Comparison of ENCODE assay signal across 1 cellular context in the genomic region with DNA sequence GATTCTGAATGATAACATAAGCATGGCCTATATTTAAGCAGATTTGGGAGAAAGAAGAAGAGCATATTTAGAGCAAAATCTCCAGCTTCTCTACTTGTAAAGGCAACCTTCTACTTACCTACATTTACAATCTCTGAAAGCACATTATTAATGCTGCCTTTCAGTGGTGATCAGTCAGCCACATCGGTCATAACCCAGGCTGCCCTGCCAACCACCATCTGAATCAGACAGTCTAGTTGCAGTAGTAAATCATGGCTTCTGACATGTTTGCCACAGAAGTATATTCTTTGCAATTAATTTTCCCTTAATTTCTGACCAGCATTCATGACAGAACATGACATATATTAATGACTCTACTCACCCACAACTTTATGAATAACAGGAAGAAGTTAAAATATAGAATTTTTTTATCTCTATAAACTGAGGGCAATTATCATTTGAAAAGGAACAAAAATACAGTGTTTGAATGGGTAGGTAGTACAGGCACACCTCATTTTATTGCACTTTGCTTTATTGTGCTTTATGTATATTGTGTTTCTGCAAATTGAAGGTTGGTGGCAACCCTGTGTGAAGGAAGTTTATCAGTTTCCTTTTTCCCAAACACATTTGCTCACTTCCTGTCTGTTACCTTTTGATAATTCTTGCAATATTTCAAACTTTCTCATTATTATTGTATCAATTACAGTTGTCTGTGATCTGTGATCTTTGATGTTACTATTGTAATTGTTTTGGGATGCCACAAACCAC.
TF ChIP-seq lines count a peak whose summit lies in the region.

No MANE protein-coding gene starts in this region.

TF ChIP-seq in H1, 55 proteins besides CTCF, POLR2A, EP300 and RAD21 (continued from another document):
- no peak for TF ChIP-seq BACH1 (IDR thresholded peaks at IDR 0.05; ENCODE audit: low read length)
